Comparison of ENCODE assay signal across 8 cellular contexts in the genomic region with DNA sequence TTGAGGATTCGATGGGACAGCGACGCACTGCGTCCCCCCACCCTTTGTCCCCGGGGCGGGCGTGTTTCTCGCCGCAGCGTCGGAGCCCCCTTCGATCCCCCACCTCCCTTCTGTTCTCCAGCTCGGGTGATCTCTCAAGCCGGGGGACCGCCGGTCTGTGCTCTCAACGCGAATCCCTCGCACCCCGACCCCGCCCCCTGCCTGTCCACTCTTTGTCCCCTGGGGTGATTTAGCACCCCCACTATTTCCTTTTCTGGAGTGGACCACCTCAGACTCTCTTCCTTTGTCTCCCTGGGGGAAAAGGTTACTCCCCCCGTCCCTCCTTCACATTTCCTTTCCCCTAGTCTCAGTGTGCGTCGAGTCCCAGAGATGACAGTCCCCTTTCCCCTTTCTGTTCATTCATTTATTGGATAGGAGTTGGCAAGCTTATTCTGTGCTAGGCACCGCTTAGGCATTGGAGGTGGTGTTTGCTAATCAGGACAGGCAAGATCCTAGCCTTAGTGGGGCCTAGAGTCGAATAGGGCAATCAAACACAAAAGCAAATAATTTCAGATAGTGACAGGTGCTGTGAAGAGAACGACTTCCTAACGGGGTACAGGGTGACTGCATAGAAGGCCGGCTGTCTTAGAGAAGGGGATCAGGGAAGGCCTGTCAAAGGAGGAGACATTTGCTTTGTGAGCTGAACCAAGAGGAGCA. TPM values are rescaled to one million over a fixed set of nuclear protein-coding genes. Genes with fewer than 3 reads are reported as not detected.
DNase-seq lines count a peak whose midpoint lies in the region; ATAC-seq and TF ChIP-seq lines count a peak whose summit lies in the region.

No MANE protein-coding gene starts in this region.

- H3K4me1 Mint-ChIP-seq in activated CD8-positive, alpha-beta T cell treated with anti-CD3 and anti-CD28 coated beads, Interleukin-2, amount 10 ng/mL, durations not matched to agents 7 days and 5 days (ENCODE audit: low read depth): peaks cover 59% of the 10 kb centered on the region

- DNase-seq in activated CD8-positive, alpha-beta T cell treated with anti-CD3 and anti-CD28 coated beads, Interleukin-2, amount 10 ng/mL, durations not matched to agents 7 days and 5 days: peak; percentile 33
- no peak for DNase-seq in foreskin fibroblast
- peak; percentile 29 for DNase-seq in pons (ENCODE audit: low spot score)

- TF ChIP-seq CTCF in C4-2B (conservative IDR thresholded peaks at IDR 0.05) (no peak), foreskin fibroblast (IDR thresholded peaks at IDR 0.05; ENCODE audit: low read depth, low read length) (no peak)

- peak overlapping the region; percentile 96 for H3K4me3 Mint-ChIP-seq in activated CD8-positive, alpha-beta T cell treated with anti-CD3 and anti-CD28 coated beads, Interleukin-2, amount 10 ng/mL, durations not matched to agents 7 days and 5 days

- peak overlapping the region; percentile 93 for H3K27ac Mint-ChIP-seq in activated CD8-positive, alpha-beta T cell treated with anti-CD3 and anti-CD28 coated beads, Interleukin-2, amount 10 ng/mL, durations not matched to agents 7 days and 5 days

- H3K27ac ChIP-seq in C4-2B: peak overlapping the region; percentile 84

- POLR2A ChIA-PET in activated CD8-positive, alpha-beta T cell treated with anti-CD3 and anti-CD28 coated beads, Interleukin-2, amount 10 ng/mL, durations not matched to agents 7 days and 5 days (lab: Charles Lee): interaction anchor here (0.9 to 2.7 kb wide), 12 partner anchors 9 to 527 kb away, joined by 3 to 33 read pairs (median 4); no protein-coding TSS in a partner anchor

- ATAC-seq in HG02981 (IDR thresholded peaks at IDR 0.05; ENCODE audit: unreplicated experiment): peak; percentile 1
- peak; percentile 7 for ATAC-seq in activated CD8-positive, alpha-beta T cell treated with anti-CD3 and anti-CD28 coated beads, Interleukin-2, amount 10 ng/mL, durations not matched to agents 7 days and 5 days
- ATAC-seq in GM19351 (IDR thresholded peaks at IDR 0.05; ENCODE audit: unreplicated experiment): no peak
- ATAC-seq in GM19455 (IDR thresholded peaks at IDR 0.05; ENCODE audit: unreplicated experiment): no peak
- no peak for ATAC-seq in HG03469 (IDR thresholded peaks at IDR 0.05; ENCODE audit: unreplicated experiment)

- no peaks in the 10 kb centered on the region for H3K9me3 Mint-ChIP-seq in activated CD8-positive, alpha-beta T cell treated with anti-CD3 and anti-CD28 coated beads, Interleukin-2, amount 10 ng/mL, durations not matched to agents 7 days and 5 days (ENCODE audit: insufficient read depth)

- H3K4me3 ChIP-seq in foreskin fibroblast (ENCODE audit: low read depth in 1 of 2, low read length in 2 of 2): peak overlapping the region; percentile 97

- CTCF ChIA-PET in activated CD8-positive, alpha-beta T cell treated with anti-CD3 and anti-CD28 coated beads, Interleukin-2, amount 10 ng/mL, durations not matched to agents 7 days and 5 days (lab: Charles Lee): interaction anchor here (0.7 to 10.9 kb wide), 16 partner anchors 11 to 320 kb away, joined by 3 to 158 read pairs (median 4); a partner anchor contains a TSS

- peaks cover 35% of the 10 kb centered on the region for H3K36me3 Mint-ChIP-seq in activated CD8-positive, alpha-beta T cell treated with anti-CD3 and anti-CD28 coated beads, Interleukin-2, amount 10 ng/mL, durations not matched to agents 7 days and 5 days (ENCODE audit: low read depth)

- H3K27me3 Mint-ChIP-seq in activated CD8-positive, alpha-beta T cell treated with anti-CD3 and anti-CD28 coated beads, Interleukin-2, amount 10 ng/mL, durations not matched to agents 7 days and 5 days (ENCODE audit: low read depth): no peaks in the 10 kb centered on the region

RNA-seq across cellular contexts. Expression of a gene that starts 0.7 kb away (rescaled TPM):
- total RNA-seq in activated CD8-positive, alpha-beta T cell treated with anti-CD3 and anti-CD28 coated beads, Interleukin-2, amount 10 ng/mL, durations not matched to agents 7 days and 5 days: 10 to 100 TPM; 59.7 to 62.5 TPM

Comparison
In these comparisons a context has a peak if more than half of its experiments do, and no peak if none do; other contexts are left out.
1. ATAC-seq: peak in HG02981 (single experiment) and activated CD8-positive, alpha-beta T cell treated with anti-CD3 and anti-CD28 coated beads, Interleukin-2, amount 10 ng/mL, durations not matched to agents 7 days and 5 days (single experiment); none in GM19351 (single experiment), GM19455 (single experiment) and HG03469 (single experiment).
2. DNase-seq: peak in activated CD8-positive, alpha-beta T cell treated with anti-CD3 and anti-CD28 coated beads, Interleukin-2, amount 10 ng/mL, durations not matched to agents 7 days and 5 days (single experiment) and pons (single experiment); none in foreskin fibroblast (0 of 2).